15 cellular contexts compared by ENCODE assay signal in genomic region chr12:123471374-123472068, GRCh38. TPM values are rescaled to one million over a fixed set of nuclear protein-coding genes. Genes with fewer than 3 reads are reported as not detected.
A peak's percentile ranks its signal among the peaks of the same experiment; 100 is the strongest.
DNase-seq lines count a peak whose midpoint lies in the region; ATAC-seq and TF ChIP-seq lines count a peak whose summit lies in the region.
"Had no signal": no experiment of that assay in that cellular context is flagged by ENCODE, and none has a peak within 500 bp of the region (broad histone marks: within the 10 kb centered on the region; RNA-seq: fewer than 3 reads in every experiment).

No MANE protein-coding gene starts in this region.

- H3K27me3 Mint-ChIP-seq in activated T-cell treated with anti-CD3 and anti-CD28 coated beads, Interleukin-2, amount 50 U/mL, for 24 hours, result no peaks in the 10 kb centered on the region
- H3K27me3 Mint-ChIP-seq: activated CD4-positive, alpha-beta T cell treated with anti-CD3 and anti-CD28 coated beads, Interleukin-2, amount 10 ng/mL, durations not matched to agents 24 days and 14 days had no signal

- DNase-seq in activated T-cell treated with anti-CD3 and anti-CD28 coated beads, Interleukin-2, amount 50 U/mL, for 24 hours, result no peak
- DNase-seq in activated T-cell treated with anti-CD3 and anti-CD28 coated beads for 4 hours (no peak), astrocyte of the spinal cord (ENCODE audit: low read depth, low spot score) (peak; percentile 62), left lobe of liver (ENCODE audit: low spot score) (no peak), upper lobe of right lung (no peak), mucosa of descending colon (no peak), ureter (ENCODE audit: low spot score) (no peak)
- DNase-seq in activated T-cell treated with anti-CD3 and anti-CD28 coated beads, Interleukin-2, amount 50 U/mL, for 48 hours, result no peak
- DNase-seq: activated CD4-positive, alpha-beta T cell treated with anti-CD3 and anti-CD28 coated beads, Interleukin-2, amount 10 ng/mL, durations not matched to agents 24 days and 14 days; activated naive CD4-positive, alpha-beta T cell treated with anti-CD3 and anti-CD28 coated beads, Interleukin-2, amount 50 U/mL, for 16 hours; H9; KG1; pancreas; SK-N-SH; tibial artery had no signal

- no peaks in the 10 kb centered on the region for H3K9me3 ChIP-seq in upper lobe of right lung
- no peaks in the 10 kb centered on the region for H3K9me3 ChIP-seq in mucosa of descending colon
- H3K9me3 ChIP-seq: pancreas, SK-N-SH, tibial artery had no signal

- TF ChIP-seq CTCF in astrocyte of the spinal cord (IDR thresholded peaks at IDR 0.05; ENCODE audit: low read depth, low read length), result no peak
- no peak for TF ChIP-seq CTCF in upper lobe of right lung (IDR thresholded peaks at IDR 0.05)
- TF ChIP-seq CTCF in mucosa of descending colon (IDR thresholded peaks at IDR 0.05), result no peak

- in situ Hi-C loops in astrocyte of the spinal cord (cut with HindIII; ENCODE audit: low sequenced_read_pairs), result no loop called here

- no peaks in the 10 kb centered on the region for H3K9me3 Mint-ChIP-seq in activated T-cell treated with anti-CD3 and anti-CD28 coated beads, Interleukin-2, amount 50 U/mL, for 24 hours
- H3K9me3 Mint-ChIP-seq: activated CD4-positive, alpha-beta T cell treated with anti-CD3 and anti-CD28 coated beads, Interleukin-2, amount 10 ng/mL, durations not matched to agents 24 days and 14 days; H9 had no signal

- H3K27ac Mint-ChIP-seq in activated T-cell treated with anti-CD3 and anti-CD28 coated beads, Interleukin-2, amount 50 U/mL, for 24 hours, result peak overlapping the region; percentile 55
- H3K27ac Mint-ChIP-seq: activated CD4-positive, alpha-beta T cell treated with anti-CD3 and anti-CD28 coated beads, Interleukin-2, amount 10 ng/mL, durations not matched to agents 24 days and 14 days had no signal

- H3K4me1 Mint-ChIP-seq in activated T-cell treated with anti-CD3 and anti-CD28 coated beads, Interleukin-2, amount 50 U/mL, for 24 hours (ENCODE audit: low read depth), result peaks cover 21% of the 10 kb centered on the region
- H3K4me1 Mint-ChIP-seq: H9 had no signal

- H3K36me3 ChIP-seq in upper lobe of right lung (peaks cover 26% of the 10 kb centered on the region), mucosa of descending colon (ENCODE audit: low read depth) (no peaks in the 10 kb centered on the region)
- H3K36me3 ChIP-seq: pancreas had no signal

- H3K27me3 ChIP-seq in upper lobe of right lung, result no peaks in the 10 kb centered on the region
- H3K27me3 ChIP-seq: pancreas, tibial artery had no signal

- H3K27ac ChIP-seq in upper lobe of right lung, result no peak overlapping the region
- H3K27ac ChIP-seq: pancreas, tibial artery had no signal

- no peak overlapping the region for H3K4me3 Mint-ChIP-seq in activated T-cell treated with anti-CD3 and anti-CD28 coated beads, Interleukin-2, amount 50 U/mL, for 24 hours
- H3K4me3 Mint-ChIP-seq: activated CD4-positive, alpha-beta T cell treated with anti-CD3 and anti-CD28 coated beads, Interleukin-2, amount 10 ng/mL, durations not matched to agents 24 days and 14 days; H9 had no signal

- peaks cover 58% of the 10 kb centered on the region for H3K36me3 Mint-ChIP-seq in activated T-cell treated with anti-CD3 and anti-CD28 coated beads, Interleukin-2, amount 50 U/mL, for 24 hours (ENCODE audit: low read depth)

- intact Hi-C loops in upper lobe of right lung (cut with DNase I), result no loop called here
- intact Hi-C loops in mucosa of descending colon (cut with DNase I, micrococcal nuclease), result no loop called here

- no peaks in the 10 kb centered on the region for H3K4me1 ChIP-seq in upper lobe of right lung
- no peaks in the 10 kb centered on the region for H3K4me1 ChIP-seq in mucosa of descending colon (ENCODE audit: low read depth)
- H3K4me1 ChIP-seq: pancreas had no signal

- ATAC-seq in left lobe of liver (peak; percentile 60), upper lobe of right lung (peak; percentile 75), mucosa of descending colon (no peak)
- ATAC-seq: pancreas had no signal

- no peak overlapping the region for H3K4me3 ChIP-seq in astrocyte of the spinal cord (ENCODE audit: low read depth, low read length)
- no peak overlapping the region for H3K4me3 ChIP-seq in upper lobe of right lung
- no peak overlapping the region for H3K4me3 ChIP-seq in mucosa of descending colon
- H3K4me3 ChIP-seq: pancreas, tibial artery had no signal

RNA-seq across cellular contexts. Expression of gene SNRNP35, which starts 13.6 kb away (rescaled TPM):
- total RNA-seq in left lobe of liver (7.6 TPM), upper lobe of right lung (20.4 TPM), mucosa of descending colon (10 to 100 TPM; 20.8 to 26.3 (median 21.5) TPM), ureter (24.1 TPM)

RNA-seq across cellular contexts. Expression of gene RILPL2, which starts 35.0 kb away (rescaled TPM):
- 2.7 TPM for total RNA-seq in left lobe of liver
- total RNA-seq in upper lobe of right lung, result 15.1 TPM
- 1 to 10 TPM in 2 of 3 donors, under 1 TPM in 1; 0.72 to 4.3 (median 1.6) TPM for total RNA-seq in mucosa of descending colon
- 7.8 TPM for total RNA-seq in ureter
